Comparison of ENCODE assay signal across 2 cellular contexts in the genomic region with DNA sequence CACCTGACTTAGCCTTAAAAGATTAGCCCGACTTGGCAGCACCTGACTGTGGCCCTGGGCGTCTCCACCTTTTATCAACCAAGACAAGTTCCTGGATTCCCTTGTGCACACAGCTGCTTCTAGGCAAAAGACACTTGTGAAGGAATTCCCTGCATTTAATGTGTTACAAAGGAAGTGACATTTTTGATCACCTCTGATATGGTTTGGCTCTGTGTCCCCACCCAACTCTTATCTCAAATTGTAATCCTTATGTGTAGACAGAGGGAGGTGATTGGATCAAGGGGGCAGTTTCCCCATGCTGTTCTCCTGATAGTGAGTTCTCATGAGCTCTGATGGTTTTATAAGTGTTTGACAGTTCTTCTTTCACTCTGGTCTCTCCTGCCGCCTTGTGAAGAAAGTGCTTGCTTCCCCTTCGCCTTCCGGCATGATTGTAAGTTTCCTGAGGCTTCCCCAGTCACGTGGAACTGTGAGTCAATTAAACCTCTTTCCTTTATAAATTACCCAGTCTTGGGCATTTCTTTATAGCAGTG.
TF ChIP-seq lines count a peak whose summit lies in the region.

No MANE protein-coding gene starts in this region.

TF ChIP-seq in liver, 16 proteins besides CTCF, POLR2A, EP300 and RAD21 (continued from another document):
- no peak for TF ChIP-seq GABPA (IDR thresholded peaks at IDR 0.05 in 1 of 2, conservative IDR thresholded peaks at IDR 0.05 in 1 of 2)

TF ChIP-seq in HepG2, 621 proteins besides CTCF, POLR2A, EP300 and RAD21 (continued from another document):
- no peak for TF ChIP-seq ZFP37 (CRISPR knock-in tag; IDR thresholded peaks at IDR 0.05; ENCODE audit: borderline replicate concordance)
- TF ChIP-seq, protein P1, sequence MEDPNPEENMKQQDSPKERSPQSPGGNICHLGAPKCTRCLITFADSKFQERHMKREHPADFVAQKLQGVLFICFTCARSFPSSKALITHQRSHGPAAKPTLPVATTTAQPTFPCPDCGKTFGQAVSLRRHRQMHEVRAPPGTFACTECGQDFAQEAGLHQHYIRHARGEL (CRISPR knock-in tag; IDR thresholded peaks at IDR 0.05), result no peak
- no peak for TF ChIP-seq PHB2 (IDR thresholded peaks at IDR 0.05; ENCODE audit: partially characterized antibody)
- TF ChIP-seq HNRNPLL (IDR thresholded peaks at IDR 0.05; ENCODE audit: low read depth, low read length, poor library complexity, severe bottlenecking), result no peak
- TF ChIP-seq KDM2A (CRISPR knock-in tag; IDR thresholded peaks at IDR 0.05; ENCODE audit: borderline replicate concordance, low read depth), result no peak
- TF ChIP-seq ZNF512 (CRISPR knock-in tag; IDR thresholded peaks at IDR 0.05), result no peak
- TF ChIP-seq, protein P2, sequence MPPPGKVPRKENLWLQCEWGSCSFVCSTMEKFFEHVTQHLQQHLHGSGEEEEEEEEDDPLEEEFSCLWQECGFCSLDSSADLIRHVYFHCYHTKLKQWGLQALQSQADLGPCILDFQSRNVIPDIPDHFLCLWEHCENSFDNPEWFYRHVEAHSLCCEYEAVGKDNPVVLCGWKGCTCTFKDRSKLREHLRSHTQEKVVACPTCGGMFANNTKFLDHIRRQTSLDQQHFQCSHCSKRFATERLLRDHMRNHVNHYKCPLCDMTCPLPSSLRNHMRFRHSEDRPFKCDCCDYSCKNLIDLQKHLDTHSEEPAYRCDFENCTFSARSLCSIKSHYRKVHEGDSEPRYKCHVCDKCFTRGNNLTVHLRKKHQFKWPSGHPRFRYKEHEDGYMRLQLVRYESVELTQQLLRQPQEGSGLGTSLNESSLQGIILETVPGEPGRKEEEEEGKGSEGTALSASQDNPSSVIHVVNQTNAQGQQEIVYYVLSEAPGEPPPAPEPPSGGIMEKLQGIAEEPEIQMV (CRISPR knock-in tag; IDR thresholded peaks at IDR 0.05; ENCODE audit: low read depth), result no peak
- no peak for TF ChIP-seq PHF8 (CRISPR knock-in tag; IDR thresholded peaks at IDR 0.05)
- no peak for TF ChIP-seq ZNF883 (CRISPR knock-in tag; IDR thresholded peaks at IDR 0.05; ENCODE audit: not compliant biosample characterization)
- TF ChIP-seq, protein P3, sequence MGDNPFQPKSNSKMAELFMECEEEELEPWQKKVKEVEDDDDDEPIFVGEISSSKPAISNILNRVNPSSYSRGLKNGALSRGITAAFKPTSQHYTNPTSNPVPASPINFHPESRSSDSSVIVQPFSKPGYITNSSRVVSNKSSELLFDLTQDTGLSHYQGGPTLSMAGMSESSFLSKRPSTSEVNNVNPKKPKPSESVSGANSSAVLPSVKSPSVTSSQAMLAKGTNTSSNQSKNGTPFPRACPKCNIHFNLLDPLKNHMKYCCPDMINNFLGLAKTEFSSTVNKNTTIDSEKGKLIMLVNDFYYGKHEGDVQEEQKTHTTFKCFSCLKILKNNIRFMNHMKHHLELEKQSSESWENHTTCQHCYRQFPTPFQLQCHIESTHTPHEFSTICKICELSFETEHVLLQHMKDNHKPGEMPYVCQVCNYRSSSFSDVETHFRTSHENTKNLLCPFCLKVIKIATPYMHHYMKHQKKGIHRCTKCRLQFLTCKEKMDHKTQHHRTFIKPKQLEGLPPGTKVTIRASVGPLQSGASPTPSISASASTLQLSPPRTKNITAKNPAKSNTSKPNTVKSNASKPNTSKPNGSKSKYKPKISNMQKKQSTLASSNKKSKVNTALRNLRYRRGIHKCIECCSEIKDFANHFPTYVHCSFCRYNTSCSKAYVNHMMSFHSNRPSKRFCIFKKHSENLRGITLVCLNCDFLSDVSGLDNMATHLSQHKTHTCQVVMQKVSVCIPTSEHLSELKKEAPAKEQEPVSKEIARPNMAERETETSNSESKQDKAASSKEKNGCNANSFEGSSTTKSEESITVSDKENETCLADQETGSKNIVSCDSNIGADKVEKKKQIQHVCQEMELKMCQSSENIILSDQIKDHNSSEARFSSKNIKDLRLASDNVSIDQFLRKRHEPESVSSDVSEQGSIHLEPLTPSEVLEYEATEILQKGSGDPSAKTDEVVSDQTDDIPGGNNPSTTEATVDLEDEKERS (CRISPR knock-in tag; IDR thresholded peaks at IDR 0.05), result no peak
- no peak for TF ChIP-seq ZBTB8A (CRISPR knock-in tag; IDR thresholded peaks at IDR 0.05; ENCODE audit: borderline replicate concordance, low read depth)
- TF ChIP-seq KLF12 (CRISPR knock-in tag; IDR thresholded peaks at IDR 0.05; ENCODE audit: borderline replicate concordance), result no peak
